Comparison of ENCODE assay signal across 1 cellular context in the genomic region with DNA sequence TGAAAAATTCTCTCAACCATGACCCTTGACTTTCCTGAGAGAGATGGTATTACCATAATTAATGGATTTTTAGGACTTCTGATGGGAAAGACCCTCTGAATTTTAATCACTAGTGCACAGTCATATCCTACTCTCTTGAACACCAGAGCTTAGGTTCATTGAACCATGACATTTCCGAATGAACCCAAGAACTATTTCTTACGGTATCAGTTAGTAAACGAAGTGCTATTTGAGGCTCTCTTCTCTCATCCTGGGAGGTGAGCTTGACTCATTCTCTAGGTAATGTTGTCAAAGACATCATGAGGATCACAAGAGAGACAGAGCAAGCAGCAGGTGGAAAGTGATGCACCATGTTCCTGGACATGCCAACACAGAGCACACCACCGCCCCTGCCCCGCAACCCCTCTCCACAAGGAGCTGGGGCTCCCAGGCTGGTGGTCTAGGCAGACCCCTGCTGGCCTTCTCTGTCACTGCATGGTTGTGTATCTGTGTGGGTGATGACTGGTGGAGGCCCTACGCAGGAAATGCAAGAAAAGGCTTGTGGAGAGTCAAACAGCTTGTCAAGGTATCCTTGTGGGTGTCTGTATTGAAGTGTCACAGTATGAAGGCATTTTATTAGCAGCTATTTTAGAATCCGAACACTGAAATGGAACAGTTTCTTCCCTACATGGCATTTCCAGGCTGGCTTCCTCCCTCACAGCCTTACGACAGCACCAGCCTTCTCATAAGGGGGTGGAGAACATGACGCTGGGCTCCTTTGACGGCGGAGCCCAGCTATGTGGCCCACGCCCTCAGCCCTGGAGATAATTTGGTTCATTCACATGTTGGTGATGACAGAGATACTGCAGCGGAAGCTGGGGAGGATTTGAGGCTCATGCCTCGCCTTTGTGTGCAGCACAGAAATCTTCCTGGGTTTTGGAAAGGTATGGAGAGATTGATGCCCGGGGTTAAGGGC.
TF ChIP-seq lines count a peak whose summit lies in the region.

No MANE protein-coding gene starts in this region.

TF ChIP-seq in GM23338, 12 proteins besides CTCF, POLR2A, EP300 and RAD21 (continued from another document):
- TF ChIP-seq, protein P1, sequence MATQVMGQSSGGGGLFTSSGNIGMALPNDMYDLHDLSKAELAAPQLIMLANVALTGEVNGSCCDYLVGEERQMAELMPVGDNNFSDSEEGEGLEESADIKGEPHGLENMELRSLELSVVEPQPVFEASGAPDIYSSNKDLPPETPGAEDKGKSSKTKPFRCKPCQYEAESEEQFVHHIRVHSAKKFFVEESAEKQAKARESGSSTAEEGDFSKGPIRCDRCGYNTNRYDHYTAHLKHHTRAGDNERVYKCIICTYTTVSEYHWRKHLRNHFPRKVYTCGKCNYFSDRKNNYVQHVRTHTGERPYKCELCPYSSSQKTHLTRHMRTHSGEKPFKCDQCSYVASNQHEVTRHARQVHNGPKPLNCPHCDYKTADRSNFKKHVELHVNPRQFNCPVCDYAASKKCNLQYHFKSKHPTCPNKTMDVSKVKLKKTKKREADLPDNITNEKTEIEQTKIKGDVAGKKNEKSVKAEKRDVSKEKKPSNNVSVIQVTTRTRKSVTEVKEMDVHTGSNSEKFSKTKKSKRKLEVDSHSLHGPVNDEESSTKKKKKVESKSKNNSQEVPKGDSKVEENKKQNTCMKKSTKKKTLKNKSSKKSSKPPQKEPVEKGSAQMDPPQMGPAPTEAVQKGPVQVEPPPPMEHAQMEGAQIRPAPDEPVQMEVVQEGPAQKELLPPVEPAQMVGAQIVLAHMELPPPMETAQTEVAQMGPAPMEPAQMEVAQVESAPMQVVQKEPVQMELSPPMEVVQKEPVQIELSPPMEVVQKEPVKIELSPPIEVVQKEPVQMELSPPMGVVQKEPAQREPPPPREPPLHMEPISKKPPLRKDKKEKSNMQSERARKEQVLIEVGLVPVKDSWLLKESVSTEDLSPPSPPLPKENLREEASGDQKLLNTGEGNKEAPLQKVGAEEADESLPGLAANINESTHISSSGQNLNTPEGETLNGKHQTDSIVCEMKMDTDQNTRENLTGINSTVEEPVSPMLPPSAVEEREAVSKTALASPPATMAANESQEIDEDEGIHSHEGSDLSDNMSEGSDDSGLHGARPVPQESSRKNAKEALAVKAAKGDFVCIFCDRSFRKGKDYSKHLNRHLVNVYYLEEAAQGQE (IDR thresholded peaks at IDR 0.05; ENCODE audit: unreplicated experiment), result no peak
- no peak for TF ChIP-seq EZH2phosphoT487 (IDR thresholded peaks at IDR 0.05; ENCODE audit: unreplicated experiment)
TF ChIP-seq in GM23338: peak in this region for 0.
